Comparison of ENCODE assay signal across 12 cellular contexts in genomic region chr3:38823186-38823585, GRCh38. TPM values are rescaled to one million over a fixed set of nuclear protein-coding genes. Genes with fewer than 3 reads are reported as not detected.
"Had no signal": no experiment of that assay in that cellular context is flagged by ENCODE, and none has a peak within 500 bp of the region (broad histone marks: within the 10 kb centered on the region; RNA-seq: fewer than 3 reads in every experiment).

No MANE protein-coding gene starts in this region.

- H3K36me3 ChIP-seq: HAP-1 had no signal

- H3K4me3 ChIP-seq: GM23248, GM23338, HAP-1 had no signal

- H3K9ac ChIP-seq: GM23248 had no signal

- FAIRE-seq: H1, H54 had no signal

- ATAC-seq: GM23338, HCT116 had no signal

- H3K9me3 ChIP-seq: HAP-1 had no signal

- DNase-seq: GM23248, GOT3, H7, H9, HCEC 1CT, HFFc6 had no signal

- H3K27ac ChIP-seq: GM23248 had no signal

- H2AFZ ChIP-seq: GM23248, GM23338 had no signal

- H3K4me2 ChIP-seq: GM23338 had no signal

- H3K4me1 ChIP-seq: HAP-1 had no signal

RNA-seq across cellular contexts. Expression of gene SCN10A, which starts 7.2 kb away (rescaled TPM):
- total RNA-seq: GM23248, H1, H4, H7, H9, HFFc6 had no signal
- polyA plus RNA-seq: GM23248, GM23338, H1 had no signal
